Comparison of ENCODE assay signal across 8 cellular contexts in genomic region chr3:120182613-120183524, GRCh38.
DNase-seq lines count a peak whose midpoint lies in the region; ATAC-seq and TF ChIP-seq lines count a peak whose summit lies in the region.

No MANE protein-coding gene starts in this region.

- H3K4me3 ChIP-seq in endodermal cell (ENCODE audit: low read length) (no peak overlapping the region), parathyroid adenoma (ENCODE audit: low read depth, low read length) (no peak overlapping the region)

- H3K4me1 ChIP-seq in endodermal cell (ENCODE audit: control insufficient read depth, insufficient read depth, low read length) (no peaks in the 10 kb centered on the region), parathyroid adenoma (no peaks in the 10 kb centered on the region)

- H3K36me3 ChIP-seq in endodermal cell (ENCODE audit: control insufficient read depth, insufficient read depth, low read length) (no peaks in the 10 kb centered on the region), parathyroid adenoma (ENCODE audit: control insufficient read depth, insufficient read depth, low read length) (no peaks in the 10 kb centered on the region)

- H3K9ac ChIP-seq in endodermal cell (ENCODE audit: extremely low read depth, low read length, poor library complexity, severe bottlenecking) = no peak overlapping the region
- H3K9ac ChIP-seq in parathyroid adenoma = no peak overlapping the region

- peaks cover 2% of the 10 kb centered on the region for H3K4me1 Mint-ChIP-seq in endodermal cell
- no peaks in the 10 kb centered on the region for H3K4me1 Mint-ChIP-seq in activated T-cell treated with anti-CD3 and anti-CD28 coated beads, Interleukin-2, amount 50 U/mL, for 24 hours (ENCODE audit: low read depth)

- DNase-seq in NCI-H1436 (lab: John Stamatoyannopoulos, UW) (peak; percentile 11), NCI-H1436 treated with DMSO at 0.1 percent for 48 hours (lab: John Stamatoyannopoulos, UW) (no peak), NCI-H1105 (lab: John Stamatoyannopoulos, UW) (peak; percentile 31), endodermal cell (no peak), NCI-H82 (lab: John Stamatoyannopoulos, UW) (no peak)
- DNase-seq in activated T-cell treated with anti-CD3 and anti-CD28 coated beads, Interleukin-2, amount 50 U/mL, for 24 hours = no peak

- TF ChIP-seq CTCF in endodermal cell (conservative IDR thresholded peaks at IDR 0.05) (peak; percentile 63), parathyroid adenoma (IDR thresholded peaks at IDR 0.05) (peak; percentile 18)

- 79 to 81% methylated on average over 7 of the region's 7 CpGs for WGBS in endodermal cell (ENCODE audit: insufficient coverage in 1 of 2, insufficient read length in 1 of 2), 2 experiments

- no peaks in the 10 kb centered on the region for H3K79me2 ChIP-seq in parathyroid adenoma

- no peaks in the 10 kb centered on the region for H3K27me3 Mint-ChIP-seq in endodermal cell (ENCODE audit: insufficient read depth)
- peaks cover 16% of the 10 kb centered on the region for H3K27me3 Mint-ChIP-seq in activated T-cell treated with anti-CD3 and anti-CD28 coated beads, Interleukin-2, amount 50 U/mL, for 24 hours

- ATAC-seq in HG03378 (IDR thresholded peaks at IDR 0.05; ENCODE audit: unreplicated experiment) = no peak

- H3K9me3 ChIP-seq in endodermal cell (ENCODE audit: control insufficient read depth, low read length) (no peaks in the 10 kb centered on the region), parathyroid adenoma (ENCODE audit: control insufficient read depth, low read length) (no peaks in the 10 kb centered on the region)

- H3K27ac Mint-ChIP-seq in endodermal cell = no peak overlapping the region
- no peak overlapping the region for H3K27ac Mint-ChIP-seq in activated T-cell treated with anti-CD3 and anti-CD28 coated beads, Interleukin-2, amount 50 U/mL, for 24 hours

- H3K27me3 ChIP-seq in endodermal cell (ENCODE audit: control insufficient read depth, insufficient read depth, low read length, poor library complexity, severe bottlenecking) = no peaks in the 10 kb centered on the region
- no peaks in the 10 kb centered on the region for H3K27me3 ChIP-seq in parathyroid adenoma (ENCODE audit: control insufficient read depth, insufficient read depth, low read length)

- H3K4me2 ChIP-seq in parathyroid adenoma (ENCODE audit: low read length) = no peak overlapping the region

- H3K36me3 Mint-ChIP-seq in endodermal cell (ENCODE audit: low read depth) = no peaks in the 10 kb centered on the region
- no peaks in the 10 kb centered on the region for H3K36me3 Mint-ChIP-seq in activated T-cell treated with anti-CD3 and anti-CD28 coated beads, Interleukin-2, amount 50 U/mL, for 24 hours (ENCODE audit: low read depth)

- no peak overlapping the region for H2AFZ ChIP-seq in parathyroid adenoma

- no peaks in the 10 kb centered on the region for H3K9me3 Mint-ChIP-seq in endodermal cell
- H3K9me3 Mint-ChIP-seq in activated T-cell treated with anti-CD3 and anti-CD28 coated beads, Interleukin-2, amount 50 U/mL, for 24 hours = no peaks in the 10 kb centered on the region

- H3K4me3 Mint-ChIP-seq in endodermal cell = no peak overlapping the region
- no peak overlapping the region for H3K4me3 Mint-ChIP-seq in activated T-cell treated with anti-CD3 and anti-CD28 coated beads, Interleukin-2, amount 50 U/mL, for 24 hours

- H3K27ac ChIP-seq in endodermal cell (ENCODE audit: low read depth, low read length) (no peak overlapping the region), parathyroid adenoma (no peak overlapping the region)

Comparison
In these comparisons a context has a peak if more than half of its experiments do, and no peak if none do; other contexts are left out.
1. DNase-seq: peak in NCI-H1436 (single experiment) and NCI-H1105 (single experiment); none in NCI-H1436 treated with DMSO at 0.1 percent for 48 hours (single experiment), endodermal cell (single experiment), activated T-cell treated with anti-CD3 and anti-CD28 coated beads, Interleukin-2, amount 50 U/mL, for 24 hours (single experiment) and NCI-H82 (single experiment).